Comparison of ENCODE assay signal across 8 cellular contexts in genomic region chr18:63155169-63155852, GRCh38.
DNase-seq lines count a peak whose midpoint lies in the region; ATAC-seq and TF ChIP-seq lines count a peak whose summit lies in the region.

No MANE protein-coding gene starts in this region.

- POLR2A ChIA-PET in T-cell (lab: Charles Lee), result interaction anchor here (0.6 to 0.7 kb wide), 4 partner anchors 14 to 254 kb away, joined by 3 read pairs; no protein-coding TSS in a partner anchor

- H3K36me3 Mint-ChIP-seq in T-cell, result peaks cover 24% of the 10 kb centered on the region

- H3K27ac Mint-ChIP-seq in T-cell, result peak overlapping the region; percentile 99 to 100

- no peaks in the 10 kb centered on the region for H3K9me3 ChIP-seq in ascending aorta

- intact Hi-C loops in ascending aorta (cut with DNase I), result no loop called here

- peak; percentile 52 for DNase-seq in NB4 (ENCODE audit: low read depth)
- peak; percentile 52 to 84 (median 73) for DNase-seq in T-cell
- peak in 1 of 2 donors; percentile 79 for DNase-seq in ascending aorta (ENCODE audit: low spot score in 2 of 2)
- peak; percentile 48 for DNase-seq in inferior parietal cortex (ENCODE audit: extremely low spot score)
- peak; percentile 86 for DNase-seq in stimulated activated CD4-positive, alpha-beta T cell treated with anti-CD3 and anti-CD28 coated beads, Interleukin-2, amount 100 ng/mL, for 4 hours (ENCODE audit: low read depth)
- DNase-seq in GOT3 (lab: John Stamatoyannopoulos, UW), result no peak

- TF ChIP-seq POLR2A in NB4 (IDR thresholded peaks at IDR 0.05; ENCODE audit: extremely low read depth, insufficient read length), result no peak

- H3K27me3 ChIP-seq in ascending aorta, result no peaks in the 10 kb centered on the region

- peaks cover 96 to 100% (median 99%) of the 10 kb centered on the region in 3 donors for H3K4me1 Mint-ChIP-seq in T-cell

- H3K27ac ChIP-seq in ascending aorta, result peak overlapping the region; percentile 3 to 14

- TF ChIP-seq CTCF in GM12872 (IDR thresholded peaks at IDR 0.05; ENCODE audit: insufficient read depth, low read depth, low read length) (peak; percentile 99), NB4 (IDR thresholded peaks at IDR 0.05; ENCODE audit: low read depth, low read length) (peak; percentile 64), ascending aorta (IDR thresholded peaks at IDR 0.05) (peak; percentile 29 to 62 (median 56))

- H3K27me3 Mint-ChIP-seq in T-cell, result no peaks in the 10 kb centered on the region

- H3K4me3 Mint-ChIP-seq in T-cell, result peak overlapping the region; percentile 75 to 80 (median 78)

- CTCF ChIA-PET in T-cell (lab: Charles Lee), result interaction anchor here (0.6 to 2.6 kb wide), 20 partner anchors 8 to 266 kb away, joined by 3 to 8 read pairs (median 3); no protein-coding TSS in a partner anchor

- H3K36me3 ChIP-seq in ascending aorta, result no peaks in the 10 kb centered on the region

- H3K4me1 ChIP-seq in ascending aorta, result peaks cover 9 to 48% of the 10 kb centered on the region in 2 donors

- no peak overlapping the region for H3K4me3 ChIP-seq in NB4 (ENCODE audit: low read depth, low read length)
- H3K4me3 ChIP-seq in ascending aorta, result peak overlapping the region; percentile 8 to 24

- H3K9me3 Mint-ChIP-seq in T-cell, result no peaks in the 10 kb centered on the region

- ATAC-seq in HG02571 (IDR thresholded peaks at IDR 0.05; ENCODE audit: unreplicated experiment), result peak; percentile 34
- ATAC-seq in T-cell (replicated peaks in 1 of 4), result peak; percentile 70 to 79 (median 78)
